ENCODE assay signal across 18 cellular contexts in the genomic region with DNA sequence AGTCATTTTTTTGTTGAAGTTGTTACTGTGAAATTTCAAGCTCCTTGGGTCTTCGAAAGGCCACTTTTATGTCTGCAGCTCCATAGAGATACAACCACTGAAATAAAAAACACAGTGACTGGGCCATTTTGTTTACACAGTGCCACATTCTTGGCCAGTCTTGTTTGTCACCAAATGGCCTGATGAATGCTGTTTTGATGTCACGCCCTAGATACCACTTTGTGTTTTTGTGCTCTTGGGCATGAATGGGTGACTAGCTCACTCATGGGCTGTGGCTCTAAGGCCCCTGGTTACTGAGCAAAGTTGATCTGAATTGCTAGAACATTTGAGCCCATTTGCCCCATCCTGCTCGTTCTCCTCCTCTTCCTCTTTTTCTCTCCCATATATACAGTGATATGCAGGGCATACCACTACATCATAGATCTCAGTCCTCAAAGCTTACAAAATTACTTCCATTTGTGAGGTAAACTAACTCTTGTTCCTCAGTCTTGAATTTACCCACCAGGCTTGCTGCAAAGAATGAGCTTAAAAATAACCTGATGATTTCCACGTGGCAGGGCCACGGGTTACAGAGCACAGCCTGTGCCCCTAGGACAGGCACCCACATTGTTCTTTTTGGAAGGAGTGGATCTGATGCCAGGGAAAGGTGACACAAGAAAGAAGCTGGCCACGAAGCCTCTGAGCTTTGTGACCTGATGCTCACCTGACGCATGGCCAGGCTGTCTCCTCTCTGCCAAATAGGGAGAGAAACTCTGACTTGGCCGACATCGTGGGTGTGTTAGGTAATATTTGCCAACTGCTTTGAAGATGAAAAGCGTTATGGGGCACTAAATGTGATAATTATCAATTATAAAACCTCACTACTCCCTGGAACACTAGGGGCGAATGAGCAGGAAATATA.
DNase-seq lines count a peak whose midpoint lies in the region; ATAC-seq lines count a peak whose summit lies in the region.
"Had no signal": no experiment of that assay in that cellular context is flagged by ENCODE, and none has a peak within 500 bp of the region (broad histone marks: within the 10 kb centered on the region; RNA-seq: fewer than 3 reads in every experiment).

No MANE protein-coding gene starts in this region.

- in situ Hi-C loops in KBM-7 (cut with MboI; ENCODE audit: low pct_unique_long_range_greater_than_20kb, low sequenced_read_pairs), result no loop called here

- no peaks in the 10 kb centered on the region for H3K9me3 ChIP-seq in naive thymus-derived CD4-positive, alpha-beta T cell (ENCODE audit: control insufficient read depth in 2 of 3, low read length in 3 of 3)
- H3K9me3 ChIP-seq: esophagus muscularis mucosa, upper lobe of left lung had no signal

- H3K9me3 Mint-ChIP-seq in T-cell, result peaks cover 0 to 4% (median 0%) of the 10 kb centered on the region in 3 donors
- peaks cover 0 to 13% (median 2%) of the 10 kb centered on the region in 11 donors for H3K9me3 Mint-ChIP-seq in naive thymus-derived CD4-positive, alpha-beta T cell
- H3K9me3 Mint-ChIP-seq: activated naive CD8-positive, alpha-beta T cell treated with anti-CD3 and anti-CD28 coated beads, Interleukin-2, amount 10 ng/mL, durations not matched to agents 7 days and 5 days had no signal

- peak; percentile 17 for DNase-seq in SKM-1 treated with dmso at 0.1 percent for 144 hours (lab: John Stamatoyannopoulos, UW; ENCODE audit: unreplicated experiment)
- DNase-seq in SKM-1 (lab: John Stamatoyannopoulos, UW; ENCODE audit: unreplicated experiment), result no peak
- peak; percentile 41 for DNase-seq in KBM-7
- DNase-seq in T-cell, result no peak
- DNase-seq in naive thymus-derived CD4-positive, alpha-beta T cell, result no peak
- DNase-seq in NCI-H2196 (lab: John Stamatoyannopoulos, UW; ENCODE audit: unreplicated experiment), result no peak
- DNase-seq in NCI-H1436 (lab: John Stamatoyannopoulos, UW), result no peak
- DNase-seq in NCI-H526 (lab: John Stamatoyannopoulos, UW), result no peak
- DNase-seq: activated naive CD8-positive, alpha-beta T cell treated with anti-CD3 and anti-CD28 coated beads, Interleukin-2, amount 10 ng/mL, durations not matched to agents 7 days and 5 days; DMS79 treated with DMSO at 0.1 percent for 48 hours; head of caudate nucleus; Karpas-422; NK-92 treated with Interleukin-12 subunit alpha and Interleukin-12 subunit beta, amount 100 ng/mL, for 24 hours; stimulated activated naive B cell treated with anti-CD40 and anti-IgM and Interleukin-4, amounts not matched to agents 10 μg/mL and 1 μg/mL and 100 μg/mL, for 72 hours; upper lobe of left lung had no signal

- peak overlapping the region; percentile 5 to 45 for H3K27ac Mint-ChIP-seq in T-cell
- peak overlapping the region in 5 of 9 donors; percentile 36 to 75 (median 60) for H3K27ac Mint-ChIP-seq in naive thymus-derived CD4-positive, alpha-beta T cell
- H3K27ac Mint-ChIP-seq: activated naive CD8-positive, alpha-beta T cell treated with anti-CD3 and anti-CD28 coated beads, Interleukin-2, amount 10 ng/mL, durations not matched to agents 7 days and 5 days; stimulated activated naive B cell treated with anti-CD40 and anti-IgM and Interleukin-4, amounts not matched to agents 10 μg/mL and 1 μg/mL and 100 μg/mL, for 72 hours had no signal

- POLR2A ChIA-PET in T-cell (lab: Charles Lee), result interaction anchor here (0.5 to 1.5 kb wide), 3 partner anchors 18 to 111 kb away, joined by 3 to 13 read pairs (median 5); no protein-coding TSS in a partner anchor
- POLR2A ChIA-PET in naive thymus-derived CD4-positive, alpha-beta T cell (lab: Charles Lee), result interaction anchor here (0.6 to 1.4 kb wide), 3 partner anchors 38 to 91 kb away, joined by 3 read pairs; no protein-coding TSS in a partner anchor

- peaks cover 12 to 42% of the 10 kb centered on the region in 2 donors for H3K4me1 ChIP-seq in naive thymus-derived CD4-positive, alpha-beta T cell (ENCODE audit: control insufficient read depth in 2 of 2, insufficient read depth in 2 of 2, low read length in 2 of 2)
- H3K4me1 ChIP-seq: esophagus muscularis mucosa, upper lobe of left lung had no signal

- peak overlapping the region in 1 of 3 donors; percentile 22 for H3K4me3 Mint-ChIP-seq in T-cell
- H3K4me3 Mint-ChIP-seq in naive thymus-derived CD4-positive, alpha-beta T cell, result peak overlapping the region in 5 of 10 donors; percentile 4 to 55 (median 21)
- H3K4me3 Mint-ChIP-seq: activated naive CD8-positive, alpha-beta T cell treated with anti-CD3 and anti-CD28 coated beads, Interleukin-2, amount 10 ng/mL, durations not matched to agents 7 days and 5 days; stimulated activated naive B cell treated with anti-CD40 and anti-IgM and Interleukin-4, amounts not matched to agents 10 μg/mL and 1 μg/mL and 100 μg/mL, for 72 hours had no signal

- H3K27me3 ChIP-seq in naive thymus-derived CD4-positive, alpha-beta T cell (ENCODE audit: control insufficient read depth in 2 of 2, insufficient read depth in 2 of 2, low read length in 2 of 2), result no peaks in the 10 kb centered on the region
- H3K27me3 ChIP-seq: esophagus muscularis mucosa, upper lobe of left lung had no signal

- no peak overlapping the region for H3K4me3 ChIP-seq in naive thymus-derived CD4-positive, alpha-beta T cell (ENCODE audit: low read length)
- H3K4me3 ChIP-seq: esophagus muscularis mucosa, skin epidermis, upper lobe of left lung had no signal

- CTCF ChIA-PET in T-cell (lab: Charles Lee), result no interaction called here
- CTCF ChIA-PET in naive thymus-derived CD4-positive, alpha-beta T cell (lab: Charles Lee), result interaction anchor here (1.4 kb wide), 1 partner anchor 10 kb away, joined by 4 read pairs; no protein-coding TSS in a partner anchor

- H3K36me3 Mint-ChIP-seq in T-cell, result peaks cover 55% of the 10 kb centered on the region
- peaks cover 9 to 63% (median 47%) of the 10 kb centered on the region in 5 donors for H3K36me3 Mint-ChIP-seq in naive thymus-derived CD4-positive, alpha-beta T cell

- peaks cover 0 to 6% (median 0%) of the 10 kb centered on the region in 3 experiments for H3K36me3 ChIP-seq in naive thymus-derived CD4-positive, alpha-beta T cell (ENCODE audit: control insufficient read depth in 2 of 3, insufficient read depth in 3 of 3, low read length in 3 of 3)
- H3K36me3 ChIP-seq: esophagus muscularis mucosa, upper lobe of left lung had no signal

- H3K27ac ChIP-seq in naive thymus-derived CD4-positive, alpha-beta T cell (ENCODE audit: low read depth, low read length), result no peak overlapping the region
- H3K27ac ChIP-seq: C4-2B, esophagus muscularis mucosa, skin epidermis, upper lobe of left lung had no signal

- intact Hi-C loops in naive thymus-derived CD4-positive, alpha-beta T cell (cut with micrococcal nuclease), result no loop called here

- peaks cover 78 to 87% (median 85%) of the 10 kb centered on the region in 3 donors for H3K4me1 Mint-ChIP-seq in T-cell
- peaks cover 54 to 89% (median 88%) of the 10 kb centered on the region in 7 donors for H3K4me1 Mint-ChIP-seq in naive thymus-derived CD4-positive, alpha-beta T cell

- H3K27me3 Mint-ChIP-seq in T-cell, result no peaks in the 10 kb centered on the region
- no peaks in the 10 kb centered on the region for H3K27me3 Mint-ChIP-seq in naive thymus-derived CD4-positive, alpha-beta T cell
- H3K27me3 Mint-ChIP-seq: activated naive CD8-positive, alpha-beta T cell treated with anti-CD3 and anti-CD28 coated beads, Interleukin-2, amount 10 ng/mL, durations not matched to agents 7 days and 5 days; stimulated activated naive B cell treated with anti-CD40 and anti-IgM and Interleukin-4, amounts not matched to agents 10 μg/mL and 1 μg/mL and 100 μg/mL, for 72 hours had no signal

- no peak for ATAC-seq in T-cell (replicated peaks in 1 of 4)
- ATAC-seq in naive thymus-derived CD4-positive, alpha-beta T cell, result peak; percentile 50
- ATAC-seq: stimulated activated naive B cell treated with anti-CD40 and anti-IgM and Interleukin-4, amounts not matched to agents 10 μg/mL and 1 μg/mL and 100 μg/mL, for 72 hours had no signal

Comparison
In these comparisons a context has a peak if more than half of its experiments do, and no peak if none do; other contexts are left out.
1. DNase-seq: peak in SKM-1 treated with dmso at 0.1 percent for 144 hours (single experiment) and KBM-7 (single experiment); none in SKM-1 (single experiment), T-cell (0 of 34), naive thymus-derived CD4-positive, alpha-beta T cell (0 of 9), NCI-H2196 (single experiment), NCI-H1436 (single experiment) and NCI-H526 (0 of 2).